In genomic region chrX:152220612-152221011, GRCh38 we compare ENCODE assay signal across 1 cellular context.
TF ChIP-seq lines count a peak whose summit lies in the region.

No MANE protein-coding gene starts in this region.

TF ChIP-seq in GM23338, 12 proteins besides CTCF, POLR2A, EP300 and RAD21 (continued from another document):
- TF ChIP-seq EZH2phosphoT487 (IDR thresholded peaks at IDR 0.05; ENCODE audit: unreplicated experiment), result no peak
- no peak for TF ChIP-seq REST (IDR thresholded peaks at IDR 0.05; ENCODE audit: unreplicated experiment)
- no peak for TF ChIP-seq ZNF462 (CRISPR knock-in tag; IDR thresholded peaks at IDR 0.05)
- no peak for TF ChIP-seq JUNB (IDR thresholded peaks at IDR 0.05; ENCODE audit: unreplicated experiment)
- no peak for TF ChIP-seq CREB1 (CRISPR knock-in tag; IDR thresholded peaks at IDR 0.05; ENCODE audit: low read depth)
- no peak for TF ChIP-seq ZNF331 (CRISPR knock-in tag; IDR thresholded peaks at IDR 0.05; ENCODE audit: low read depth)
- no peak for TF ChIP-seq EZH2 (IDR thresholded peaks at IDR 0.05; ENCODE audit: low read depth, unreplicated experiment)
